Comparison of ENCODE assay signal across 13 cellular contexts in the genomic region with DNA sequence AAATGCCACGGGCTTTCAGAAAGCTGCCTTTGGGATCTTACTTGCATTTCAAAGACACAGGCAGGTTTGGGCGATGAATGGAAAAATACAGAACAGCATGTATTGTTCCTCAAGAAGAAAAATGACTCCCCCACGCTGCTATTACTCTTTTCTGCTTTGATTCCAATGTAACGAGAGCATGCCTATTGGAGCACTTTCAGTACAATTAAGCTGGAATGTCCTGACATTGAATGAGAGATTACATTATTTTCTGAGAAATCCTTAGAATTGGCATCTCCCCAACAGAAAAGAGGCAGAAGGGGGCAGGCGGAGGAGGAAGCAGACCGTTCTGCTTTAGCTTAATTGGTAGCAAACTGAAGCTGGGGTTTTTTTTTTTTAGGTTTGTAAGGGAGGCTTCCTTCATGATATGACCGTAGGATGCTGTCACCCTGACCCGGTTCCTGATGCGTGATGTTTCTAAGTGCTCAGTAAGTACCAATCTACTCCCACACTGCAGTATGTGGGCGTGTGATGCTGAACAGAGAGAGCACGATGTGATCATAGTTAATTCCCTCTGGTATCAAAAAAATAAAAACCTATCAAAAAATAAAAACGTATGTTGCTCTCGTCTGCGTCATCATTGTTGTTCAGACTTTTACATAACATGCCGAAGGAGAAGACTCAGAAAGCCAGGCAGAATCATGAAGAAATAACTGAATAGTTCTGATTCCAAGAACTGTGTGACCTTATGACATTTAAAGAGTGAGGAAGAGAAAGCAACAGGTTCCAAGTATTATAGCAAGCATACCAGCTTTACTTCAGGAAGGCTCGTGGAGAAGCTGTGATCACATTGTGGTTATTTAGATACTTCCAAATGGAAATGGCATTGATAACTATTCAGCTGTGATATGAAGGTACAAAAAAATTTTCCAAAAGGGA. TPM values are rescaled to one million over a fixed set of nuclear protein-coding genes. Genes with fewer than 3 reads are reported as not detected.
A peak's percentile ranks its signal among the peaks of the same experiment; 100 is the strongest.
DNase-seq lines count a peak whose midpoint lies in the region; ATAC-seq and TF ChIP-seq lines count a peak whose summit lies in the region.
"Had no signal": no experiment of that assay in that cellular context is flagged by ENCODE, and none has a peak within 500 bp of the region (broad histone marks: within the 10 kb centered on the region; RNA-seq: fewer than 3 reads in every experiment).

No MANE protein-coding gene starts in this region.

- H3K9me3 ChIP-seq in OCI-LY3 (ENCODE audit: insufficient read depth, low read length) (no peaks in the 10 kb centered on the region), PC-3 (ENCODE audit: low read length) (no peaks in the 10 kb centered on the region)
- H3K9me3 ChIP-seq in CD4-positive, alpha-beta T cell (ENCODE audit: control insufficient read depth, low read length) = no peaks in the 10 kb centered on the region
- H3K9me3 ChIP-seq: BLaER1 treated with 17β-estradiol and CSF1 and Interleukin-3, amounts not matched to agents 10 nM and 100 nM had no signal

- no peaks in the 10 kb centered on the region for H3K9me2 ChIP-seq in PC-3 (replicated peaks; ENCODE audit: low read length)

- peak; percentile 61 for DNase-seq in COLO829 (ENCODE audit: low spot score)
- DNase-seq in dedifferentiated amniotic fluid mesenchymal stem cell (ENCODE audit: extremely low spot score) = peak; percentile 65
- peak; percentile 41 for DNase-seq in left kidney (ENCODE audit: low read depth, low spot score)
- DNase-seq in NCI-H146 (lab: John Stamatoyannopoulos, UW) = no peak
- no peak for DNase-seq in PC-3
- DNase-seq in CD4-positive, alpha-beta T cell = no peak
- DNase-seq: activated CD4-positive, alpha-beta T cell treated with anti-CD3 and anti-CD28 coated beads for 48 hours; NCI-H1930 had no signal

- TF ChIP-seq CTCF in OCI-LY3 (IDR thresholded peaks at IDR 0.05; ENCODE audit: low read depth, low read length) = no peak
- TF ChIP-seq CTCF in PC-3 (conservative IDR thresholded peaks at IDR 0.05; ENCODE audit: low read depth, low read length) = no peak
- TF ChIP-seq CTCF in CD4-positive, alpha-beta T cell (IDR thresholded peaks at IDR 0.05) = no peak

- H3K4me2 ChIP-seq in OCI-LY3 (ENCODE audit: low read length) (peak overlapping the region; percentile 37), PC-3 (ENCODE audit: low read length) (no peak overlapping the region)
- H3K4me2 ChIP-seq: BLaER1 treated with 17β-estradiol and CSF1 and Interleukin-3, amounts not matched to agents 10 nM and 100 nM had no signal

- H3K27me3 ChIP-seq in OCI-LY3 (ENCODE audit: low read depth, low read length) (peaks cover 6% of the 10 kb centered on the region; the same call in 1 of the 2 replicates), PC-3 (ENCODE audit: low read length) (no peaks in the 10 kb centered on the region)
- no peaks in the 10 kb centered on the region for H3K27me3 ChIP-seq in CD4-positive, alpha-beta T cell (ENCODE audit: control insufficient read depth, insufficient read depth, low read length)

- intact Hi-C loops in PC-3 (cut with micrococcal nuclease) = loop anchor here (5.0 kb wide), 1 partner anchor 41 kb away; the partner anchor contains the start of gene LONRF2
- intact Hi-C loops in CD4-positive, alpha-beta T cell (cut with DNase I, micrococcal nuclease) = no loop called here

- H3K9me3 Mint-ChIP-seq in CD4-positive, alpha-beta T cell = no peaks in the 10 kb centered on the region
- H3K9me3 Mint-ChIP-seq: stimulated activated effector memory CD8-positive, alpha-beta T cell treated with anti-CD3 and anti-CD28 coated beads, Interleukin-12 subunit alpha, Interleukin-12 subunit beta, amount 100 ng/mL, for 72 hours had no signal

- BruUV-seq in PC-3 (replicated peaks; lab: Mats Ljungman, UMichigan) = no TSS peak

- no peaks in the 10 kb centered on the region for H3K79me2 ChIP-seq in OCI-LY3 (ENCODE audit: low read length)
- no peaks in the 10 kb centered on the region for H3K79me2 ChIP-seq in PC-3 (ENCODE audit: low read length)

- no peak overlapping the region for H3K9ac ChIP-seq in OCI-LY3 (ENCODE audit: low read length)
- H3K9ac ChIP-seq in PC-3 (ENCODE audit: low read length) = no peak overlapping the region
- H3K9ac ChIP-seq: BLaER1 treated with 17β-estradiol and CSF1 and Interleukin-3, amounts not matched to agents 10 nM and 100 nM had no signal

- no peak for ATAC-seq in PC-3
- ATAC-seq in HG03095 (IDR thresholded peaks at IDR 0.05; ENCODE audit: unreplicated experiment) = no peak
- ATAC-seq in CD4-positive, alpha-beta T cell (ENCODE audit: poor library complexity) = no peak
- ATAC-seq: stimulated activated effector memory CD8-positive, alpha-beta T cell treated with anti-CD3 and anti-CD28 coated beads, Interleukin-12 subunit alpha, Interleukin-12 subunit beta, amount 100 ng/mL, for 72 hours had no signal

- H3K4me3 Mint-ChIP-seq in CD4-positive, alpha-beta T cell = no peak overlapping the region
- H3K4me3 Mint-ChIP-seq: stimulated activated effector memory CD8-positive, alpha-beta T cell treated with anti-CD3 and anti-CD28 coated beads, Interleukin-12 subunit alpha, Interleukin-12 subunit beta, amount 100 ng/mL, for 72 hours had no signal

- no peak overlapping the region for H3K27ac Mint-ChIP-seq in CD4-positive, alpha-beta T cell
- H3K27ac Mint-ChIP-seq: stimulated activated effector memory CD8-positive, alpha-beta T cell treated with anti-CD3 and anti-CD28 coated beads, Interleukin-12 subunit alpha, Interleukin-12 subunit beta, amount 100 ng/mL, for 72 hours had no signal

- POLR2A ChIA-PET in PC-3 (lab: Charles Lee; ENCODE audit: unreplicated experiment) = no interaction called here
- POLR2A ChIA-PET in CD4-positive, alpha-beta T cell (lab: Charles Lee) = no interaction called here

- peaks cover 15% of the 10 kb centered on the region; the same call in 1 of the 2 replicates for H3K4me1 ChIP-seq in OCI-LY3 (ENCODE audit: low read length)
- peaks cover 14% of the 10 kb centered on the region for H3K4me1 ChIP-seq in PC-3 (ENCODE audit: insufficient read depth, low read length)
- H3K4me1 ChIP-seq: BLaER1 treated with 17β-estradiol and CSF1 and Interleukin-3, amounts not matched to agents 10 nM and 100 nM had no signal

- CTCF ChIA-PET in PC-3 (lab: Charles Lee) = no interaction called here
- CTCF ChIA-PET in CD4-positive, alpha-beta T cell (lab: Charles Lee) = no interaction called here

- H4K20me1 ChIP-seq in OCI-LY3 (ENCODE audit: insufficient read depth, low read length) (no peaks in the 10 kb centered on the region), PC-3 (ENCODE audit: low read length) (no peaks in the 10 kb centered on the region)
- H4K20me1 ChIP-seq: BLaER1 treated with 17β-estradiol and CSF1 and Interleukin-3, amounts not matched to agents 10 nM and 100 nM had no signal

- no peaks in the 10 kb centered on the region for H3K36me3 Mint-ChIP-seq in CD4-positive, alpha-beta T cell (ENCODE audit: low read depth)
- H3K36me3 Mint-ChIP-seq: stimulated activated effector memory CD8-positive, alpha-beta T cell treated with anti-CD3 and anti-CD28 coated beads, Interleukin-12 subunit alpha, Interleukin-12 subunit beta, amount 100 ng/mL, for 72 hours had no signal

- no peak overlapping the region for H3K27ac ChIP-seq in OCI-LY3 (ENCODE audit: low read length)
- no peak overlapping the region for H3K27ac ChIP-seq in PC-3 (ENCODE audit: low read length)
- no peak overlapping the region for H3K27ac ChIP-seq in CD4-positive, alpha-beta T cell (ENCODE audit: low read depth, low read length)
- H3K27ac ChIP-seq: BLaER1 treated with 17β-estradiol and CSF1 and Interleukin-3, amounts not matched to agents 10 nM and 100 nM had no signal

- H3F3A ChIP-seq in PC-3 (ENCODE audit: low read length, unreplicated experiment) = no peaks in the 10 kb centered on the region

- H3K36me3 ChIP-seq in OCI-LY3 (replicated peaks; ENCODE audit: low read depth, low read length) (no peaks in the 10 kb centered on the region), PC-3 (ENCODE audit: low read depth, low read length) (no peaks in the 10 kb centered on the region)
- H3K36me3 ChIP-seq: BLaER1 treated with 17β-estradiol and CSF1 and Interleukin-3, amounts not matched to agents 10 nM and 100 nM had no signal

- H2AFZ ChIP-seq in OCI-LY3 (ENCODE audit: low read depth, low read length) (no peak overlapping the region), PC-3 (ENCODE audit: low read length) (no peak overlapping the region)

- no peaks in the 10 kb centered on the region for H3K4me1 Mint-ChIP-seq in CD4-positive, alpha-beta T cell (ENCODE audit: low read depth)

- H3K27me3 Mint-ChIP-seq in CD4-positive, alpha-beta T cell = peaks cover 22% of the 10 kb centered on the region

- H3K4me3 ChIP-seq in OCI-LY3 (ENCODE audit: low read length) = peak overlapping the region; percentile 23
- H3K4me3 ChIP-seq in PC-3 (ENCODE audit: low read length) = no peak overlapping the region
- H3K4me3 ChIP-seq: BLaER1 treated with 17β-estradiol and CSF1 and Interleukin-3, amounts not matched to agents 10 nM and 100 nM; skin epidermis had no signal

RNA-seq across cellular contexts. Expression of gene LONRF2, which starts 40.5 kb away (rescaled TPM):
- 1.1 and 1.3 TPM in 2 replicates for total RNA-seq in PC-3 (2014; rRNA removed)
- total RNA-seq in CD4-positive, alpha-beta T cell = under 1 TPM; 0.06 to 0.08 TPM

Comparison
In these comparisons a context has a peak if more than half of its experiments do, and no peak if none do; other contexts are left out.
1. DNase-seq: peak in COLO829 (single experiment), dedifferentiated amniotic fluid mesenchymal stem cell (single experiment) and left kidney (single experiment); none in NCI-H146 (single experiment), PC-3 (single experiment) and CD4-positive, alpha-beta T cell (0 of 10).